18 cellular contexts compared by ENCODE assay signal in genomic region chr3:29643034-29643425, GRCh38.
DNase-seq lines count a peak whose midpoint lies in the region; TF ChIP-seq lines count a peak whose summit lies in the region.
"Had no signal": no experiment of that assay in that cellular context is flagged by ENCODE, and none has a peak within 500 bp of the region (broad histone marks: within the 10 kb centered on the region; RNA-seq: fewer than 3 reads in every experiment).

No MANE protein-coding gene starts in this region.

- no peaks in the 10 kb centered on the region for H3K9me3 Mint-ChIP-seq in mesothelial cell of epicardium
- no peaks in the 10 kb centered on the region for H3K9me3 Mint-ChIP-seq in T-helper 2 cell treated with Interferon-gamma antibody and Interleukin-4, amounts not matched to agents 5 μg/mL and 100 μg/mL, for 36 hours
- H3K9me3 Mint-ChIP-seq: CD4-positive, alpha-beta T cell had no signal

- H3K36me3 ChIP-seq in ascending aorta (no peaks in the 10 kb centered on the region), stomach smooth muscle (ENCODE audit: control insufficient read depth in 2 of 2, insufficient read depth in 2 of 2, low read length in 2 of 2) (no peaks in the 10 kb centered on the region)
- H3K36me3 ChIP-seq: MG63, upper lobe of right lung had no signal

- TF ChIP-seq POLR2A in lower leg skin (IDR thresholded peaks at IDR 0.05) = no peak

- H3K36me3 Mint-ChIP-seq in mesothelial cell of epicardium = no peaks in the 10 kb centered on the region
- H3K36me3 Mint-ChIP-seq in T-helper 2 cell treated with Interferon-gamma antibody and Interleukin-4, amounts not matched to agents 5 μg/mL and 100 μg/mL, for 36 hours (ENCODE audit: low read depth) = no peaks in the 10 kb centered on the region

- no peak overlapping the region for H3K4me3 Mint-ChIP-seq in mesothelial cell of epicardium
- H3K4me3 Mint-ChIP-seq in T-helper 2 cell treated with Interferon-gamma antibody and Interleukin-4, amounts not matched to agents 5 μg/mL and 100 μg/mL, for 36 hours = no peak overlapping the region
- H3K4me3 Mint-ChIP-seq: CD4-positive, alpha-beta T cell; effector memory CD8-positive, alpha-beta T cell had no signal

- H3K27ac ChIP-seq in ascending aorta = peak overlapping the region; percentile 65 to 77
- peak overlapping the region; percentile 33 for H3K27ac ChIP-seq in stomach smooth muscle (ENCODE audit: low read length)
- no peak overlapping the region for H3K27ac ChIP-seq in substantia nigra (ENCODE audit: low read depth, low read length, poor library complexity, severe bottlenecking)
- H3K27ac ChIP-seq: 22Rv1, body of pancreas, upper lobe of right lung had no signal

- peak overlapping the region; percentile 63 for H3K27ac Mint-ChIP-seq in mesothelial cell of epicardium
- H3K27ac Mint-ChIP-seq in T-helper 2 cell treated with Interferon-gamma antibody and Interleukin-4, amounts not matched to agents 5 μg/mL and 100 μg/mL, for 36 hours = no peak overlapping the region
- H3K27ac Mint-ChIP-seq: CD4-positive, alpha-beta T cell; effector memory CD8-positive, alpha-beta T cell had no signal

- H3K9me3 ChIP-seq in ascending aorta (no peaks in the 10 kb centered on the region), stomach smooth muscle (ENCODE audit: control insufficient read depth in 2 of 2, low read length in 2 of 2) (no peaks in the 10 kb centered on the region)
- H3K9me3 ChIP-seq: body of pancreas, MG63, upper lobe of right lung had no signal

- no peak for TF ChIP-seq CTCF in ascending aorta (IDR thresholded peaks at IDR 0.05)
- no peak for TF ChIP-seq CTCF in mesothelial cell of epicardium (IDR thresholded peaks at IDR 0.05; ENCODE audit: unreplicated experiment)
- no peak for TF ChIP-seq CTCF in lower leg skin (IDR thresholded peaks at IDR 0.05)

- whole genome bisulfite sequencing in lower leg skin, 2 donors = 84 to 100% methylated on average over 3 of the region's 3 CpGs

- H3K4me1 ChIP-seq in ascending aorta = peaks cover 2 to 17% of the 10 kb centered on the region in 2 donors
- peaks cover 9% of the 10 kb centered on the region for H3K4me1 ChIP-seq in stomach smooth muscle (ENCODE audit: control insufficient read depth, insufficient read depth, low read length)
- H3K4me1 ChIP-seq: body of pancreas, upper lobe of right lung had no signal

- peak overlapping the region in 1 of 2 donors; percentile 38 for H3K9ac ChIP-seq in stomach smooth muscle (ENCODE audit: low read length in 2 of 2)

- DNase-seq in NCI-H1436 treated with DMSO at 0.1 percent for 48 hours (lab: John Stamatoyannopoulos, UW) = peak; percentile 4
- DNase-seq in NCI-H1436 (lab: John Stamatoyannopoulos, UW) = no peak
- no peak for DNase-seq in ascending aorta (ENCODE audit: low spot score in 2 of 2)
- no peak for DNase-seq in mesothelial cell of epicardium (ENCODE audit: low spot score in 2 of 2, unreplicated experiment in 2 of 2)
- no peak for DNase-seq in substantia nigra (lab: John Stamatoyannopoulos, UW)
- no peak for DNase-seq in lower leg skin (ENCODE audit: low spot score in 2 of 2)
- DNase-seq in T-helper 2 cell treated with Interferon-gamma antibody and Interleukin-4, amounts not matched to agents 5 μg/mL and 100 μg/mL, for 36 hours (ENCODE audit: low spot score) = no peak
- DNase-seq: activated effector memory CD4-positive, alpha-beta T cell treated with anti-CD3 and anti-CD28 coated beads, Interleukin-2, amount 50 U/mL, for 16 hours; body of pancreas; CD4-positive, alpha-beta T cell; effector memory CD8-positive, alpha-beta T cell; foreskin melanocyte; MG63; NCI-H2081 treated with DMSO at 0.1 percent for 48 hours; posterior cingulate gyrus had no signal

- H3K4me1 Mint-ChIP-seq in mesothelial cell of epicardium = peaks cover 45% of the 10 kb centered on the region
- H3K4me1 Mint-ChIP-seq in T-helper 2 cell treated with Interferon-gamma antibody and Interleukin-4, amounts not matched to agents 5 μg/mL and 100 μg/mL, for 36 hours (ENCODE audit: low read depth) = no peaks in the 10 kb centered on the region

- H3K4me3 ChIP-seq in ascending aorta (no peak overlapping the region), stomach smooth muscle (ENCODE audit: low read length in 2 of 2) (no peak overlapping the region), lower leg skin (ENCODE audit: low read depth, poor library complexity, severe bottlenecking) (no peak overlapping the region)
- H3K4me3 ChIP-seq: body of pancreas, MG63, upper lobe of right lung had no signal

- intact Hi-C loops in ascending aorta (cut with DNase I) = loop anchor here (5.0 kb wide), 1 partner anchor 361 kb away; the partner anchor contains the start of gene RBMS3
- intact Hi-C loops in lower leg skin (cut with DNase I; ENCODE audit: low total_unique reads) = no loop called here

- H3K27me3 ChIP-seq in ascending aorta = no peaks in the 10 kb centered on the region
- H3K27me3 ChIP-seq in stomach smooth muscle (ENCODE audit: control insufficient read depth in 1 of 2, insufficient read depth in 2 of 2, low read length in 2 of 2) = no peaks in the 10 kb centered on the region
- H3K27me3 ChIP-seq: body of pancreas, MG63, upper lobe of right lung had no signal

- H3K27me3 Mint-ChIP-seq in mesothelial cell of epicardium (ENCODE audit: low read depth) = no peaks in the 10 kb centered on the region
- H3K27me3 Mint-ChIP-seq in T-helper 2 cell treated with Interferon-gamma antibody and Interleukin-4, amounts not matched to agents 5 μg/mL and 100 μg/mL, for 36 hours (ENCODE audit: low read depth) = no peaks in the 10 kb centered on the region
- H3K27me3 Mint-ChIP-seq: CD4-positive, alpha-beta T cell; effector memory CD8-positive, alpha-beta T cell had no signal
